ENCODE assay signal across 10 cellular contexts in genomic region chr3:5554245-5554747, GRCh38.
"Had no signal": no experiment of that assay in that cellular context is flagged by ENCODE, and none has a peak within 500 bp of the region (broad histone marks: within the 10 kb centered on the region; RNA-seq: fewer than 3 reads in every experiment).

No MANE protein-coding gene starts in this region.

- FAIRE-seq: H1, H54 had no signal

- H3K36me3 ChIP-seq: HAP-1 had no signal

- H3K27ac ChIP-seq: GM23248 had no signal

- H3K4me1 ChIP-seq: HAP-1 had no signal

- H3K4me2 ChIP-seq: GM23338 had no signal

- H3K9me3 ChIP-seq: HAP-1 had no signal

- H3K4me3 Mint-ChIP-seq: GM23338, H9 had no signal

- H3K4me3 ChIP-seq: GM23248, GM23338, HAP-1 had no signal

- ATAC-seq: GM23338, HCT116 had no signal

- H3K9ac ChIP-seq: GM23248 had no signal

- H3K4me1 Mint-ChIP-seq: GM23338, H9 had no signal

- H3K27ac Mint-ChIP-seq: GM23338, H9 had no signal

- DNase-seq: GM23248, GOT3, H7, H9, HCEC 1CT had no signal

- H2AFZ ChIP-seq: GM23248, GM23338 had no signal
